In genomic region chr17:32875904-32876413, GRCh38 we compare ENCODE assay signal across 9 cellular contexts. TPM values are rescaled to one million over a fixed set of nuclear protein-coding genes. Genes with fewer than 3 reads are reported as not detected.
A peak's percentile ranks its signal among the peaks of the same experiment; 100 is the strongest.
DNase-seq lines count a peak whose midpoint lies in the region; ATAC-seq and TF ChIP-seq lines count a peak whose summit lies in the region.
"Had no signal": no experiment of that assay in that cellular context is flagged by ENCODE, and none has a peak within 500 bp of the region (broad histone marks: within the 10 kb centered on the region; RNA-seq: fewer than 3 reads in every experiment).

No MANE protein-coding gene starts in this region.

- H2AFZ ChIP-seq in smooth muscle cell (ENCODE audit: low read depth), result peak overlapping the region; percentile 94

- peaks cover 2% of the 10 kb centered on the region for H3K36me3 Mint-ChIP-seq in activated B cell treated with CpG ODN at 0.5 μM for 24 hours (ENCODE audit: low read depth)

- ATAC-seq in activated B cell treated with CpG ODN at 0.5 μM for 24 hours (ENCODE audit: low read depth), result no peak
- no peak for ATAC-seq in HG03280 (IDR thresholded peaks at IDR 0.05; ENCODE audit: unreplicated experiment)

- H3K9ac ChIP-seq in smooth muscle cell (ENCODE audit: low read depth), result peak overlapping the region; percentile 40

- H3K4me2 ChIP-seq in smooth muscle cell, result peak overlapping the region; percentile 88

- peak overlapping the region; percentile 91 for H3K4me3 Mint-ChIP-seq in activated B cell treated with CpG ODN at 0.5 μM for 24 hours

- H3F3A ChIP-seq in smooth muscle cell (ENCODE audit: low read depth), result no peaks in the 10 kb centered on the region

- CTCF ChIA-PET in activated B cell treated with CpG ODN at 0.5 μM for 24 hours (lab: Charles Lee), result interaction anchor here (1.7 to 4.2 kb wide), 10 partner anchors 9 to 94 kb away, joined by 4 to 128 read pairs (median 14); no protein-coding TSS in a partner anchor

- H3K9me3 ChIP-seq in right atrium auricular region (no peaks in the 10 kb centered on the region), smooth muscle cell (replicated peaks; ENCODE audit: low read depth) (no peaks in the 10 kb centered on the region)

- POLR2A ChIA-PET in activated B cell treated with CpG ODN at 0.5 μM for 24 hours (lab: Charles Lee), result interaction anchor here (0.9 to 3.0 kb wide), 7 partner anchors 9 to 413 kb away, joined by 3 to 48 read pairs (median 4); no protein-coding TSS in a partner anchor

- peaks cover 18% of the 10 kb centered on the region for H4K20me1 ChIP-seq in smooth muscle cell (ENCODE audit: low read depth)

- no peaks in the 10 kb centered on the region for H3K27me3 ChIP-seq in right atrium auricular region
- no peaks in the 10 kb centered on the region for H3K27me3 ChIP-seq in smooth muscle cell (ENCODE audit: low read depth)

- H3K79me2 ChIP-seq in smooth muscle cell (ENCODE audit: low read depth), result peaks cover 20% of the 10 kb centered on the region

- peaks cover 0 to 26% of the 10 kb centered on the region in 2 donors for H3K4me1 ChIP-seq in right atrium auricular region
- H3K4me1 ChIP-seq in smooth muscle cell (ENCODE audit: low read depth), result peaks cover 5% of the 10 kb centered on the region

- peak overlapping the region; percentile 87 for H3K27ac Mint-ChIP-seq in activated B cell treated with CpG ODN at 0.5 μM for 24 hours

- 7% methylated on average over 15 of the region's 15 CpGs for WGBS in smooth muscle cell (ENCODE audit: low lambda C conversion rate)

- no peaks in the 10 kb centered on the region for H3K27me3 Mint-ChIP-seq in activated B cell treated with CpG ODN at 0.5 μM for 24 hours

- H3K27ac ChIP-seq in right atrium auricular region, result peak overlapping the region; percentile 86 to 96
- peak overlapping the region; percentile 66 for H3K27ac ChIP-seq in smooth muscle cell (ENCODE audit: low read depth)

- H3K4me3 ChIP-seq in right atrium auricular region (peak overlapping the region; percentile 76 to 92), smooth muscle cell (peak overlapping the region; percentile 96)

- H3K9me3 Mint-ChIP-seq in activated B cell treated with CpG ODN at 0.5 μM for 24 hours, result no peaks in the 10 kb centered on the region

- no peaks in the 10 kb centered on the region for H3K36me3 ChIP-seq in right atrium auricular region
- H3K36me3 ChIP-seq in smooth muscle cell (ENCODE audit: low read depth), result no peaks in the 10 kb centered on the region

- H3K4me1 Mint-ChIP-seq in activated B cell treated with CpG ODN at 0.5 μM for 24 hours, result peaks cover 24% of the 10 kb centered on the region

- DNase-seq in NCI-H2107 treated with DMSO at 0.1 percent for 48 hours (lab: John Stamatoyannopoulos, UW; ENCODE audit: unreplicated experiment) (peak; percentile 15), NCI-H2107 (lab: John Stamatoyannopoulos, UW) (no peak), activated B cell treated with CpG ODN at 0.5 μM for 24 hours (no peak), right atrium auricular region (ENCODE audit: low spot score) (no peak), smooth muscle cell (lab: John Stamatoyannopoulos, UW; ENCODE audit: unreplicated experiment) (no peak), GDM1 (lab: John Stamatoyannopoulos, UW) (no peak), AG20443 (ENCODE audit: low spot score) (no peak)
- DNase-seq: DND-41 had no signal

- intact Hi-C loops in activated B cell treated with CpG ODN at 0.5 μM for 24 hours (cut with micrococcal nuclease), result loop anchor here (2.0 kb wide), 1 partner anchor 393 kb away; no protein-coding TSS in a partner anchor

- no peak for TF ChIP-seq CTCF in activated B cell treated with CpG ODN at 0.5 μM for 24 hours (IDR thresholded peaks at IDR 0.05)
- no peak for TF ChIP-seq CTCF in right atrium auricular region (IDR thresholded peaks at IDR 0.05)
- TF ChIP-seq CTCF in smooth muscle cell (IDR thresholded peaks at IDR 0.05; ENCODE audit: borderline replicate concordance, insufficient read depth, poor library complexity, severe bottlenecking), result no peak

RNA-seq across cellular contexts. Expression of gene MYO1D, which starts 1.0 kb away (rescaled TPM):
- 24.6 and 27.7 TPM in 2 replicates for total RNA-seq in activated B cell treated with CpG ODN at 0.5 μM for 24 hours
- 10 to 100 TPM; 21.9 to 25.1 TPM for total RNA-seq in right atrium auricular region
- 26.9 and 35.7 TPM in 2 replicates for total RNA-seq in smooth muscle cell
- 13.9 and 20.7 TPM in 2 replicates for polyA plus RNA-seq in smooth muscle cell

RNA-seq across cellular contexts. Expression of gene TMEM98, which starts 52.0 kb away (rescaled TPM):
- total RNA-seq in activated B cell treated with CpG ODN at 0.5 μM for 24 hours (not detected in 2 replicates), right atrium auricular region (100 to 1,000 TPM in 1 of 2 donors, 10 to 100 TPM in 1; 43.0 to 117 TPM), smooth muscle cell (157 and 190 TPM in 2 replicates)
- polyA plus RNA-seq in smooth muscle cell, result 215 and 222 TPM in 2 replicates

Comparison
In these comparisons a context has a peak if more than half of its experiments do, and no peak if none do; other contexts are left out.
1. RNA of gene TMEM98, which starts 52.0 kb away (total RNA-seq): 157 to 190 TPM in smooth muscle cell and 43.0 to 117 TPM in right atrium auricular region; not detected in activated B cell treated with CpG ODN at 0.5 μM for 24 hours; every median in the first group is over 10 times any median in the second.